In the genomic region with DNA sequence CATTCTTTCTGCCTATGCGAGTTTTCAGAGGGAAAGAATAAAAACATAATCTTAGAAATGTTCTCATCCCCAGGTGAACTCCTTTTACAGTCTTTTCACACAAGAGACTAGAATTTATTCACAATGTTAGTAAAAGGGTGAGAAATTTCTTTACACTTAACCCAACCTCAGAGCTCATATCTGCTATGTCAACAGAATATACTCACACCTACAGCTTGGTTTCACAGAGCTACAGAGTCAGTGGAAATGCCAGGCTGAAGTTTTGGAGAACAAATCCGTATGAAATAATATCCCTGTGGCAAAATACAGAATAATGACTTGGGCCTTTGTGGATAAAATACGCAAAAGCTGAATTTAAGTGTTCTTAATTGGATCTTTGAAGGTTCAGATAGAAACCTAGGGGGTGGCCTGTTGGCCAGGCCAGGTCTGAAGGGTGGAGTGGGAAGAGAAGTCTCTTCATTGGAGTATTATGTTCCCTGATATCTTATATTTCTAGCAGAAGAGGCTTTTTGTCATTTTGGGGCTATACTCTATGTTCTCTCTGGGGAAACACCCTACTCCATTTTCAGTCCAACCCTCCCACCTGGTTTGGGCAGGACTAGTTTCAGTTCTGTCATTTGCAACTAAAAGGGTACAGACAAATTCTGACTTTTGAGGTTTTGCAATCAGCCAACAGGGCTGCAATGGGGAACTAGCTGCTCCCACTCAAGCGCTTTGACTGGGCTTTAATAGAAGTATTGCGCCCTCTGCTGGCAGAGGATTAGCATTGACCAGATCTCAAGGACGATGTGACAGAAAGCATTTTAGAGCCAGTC, we compare ENCODE assay signal across 9 cellular contexts. TPM values are rescaled to one million over a fixed set of nuclear protein-coding genes. Genes with fewer than 3 reads are reported as not detected.
DNase-seq lines count a peak whose midpoint lies in the region; TF ChIP-seq lines count a peak whose summit lies in the region.
"Had no signal": no experiment of that assay in that cellular context is flagged by ENCODE, and none has a peak within 500 bp of the region (broad histone marks: within the 10 kb centered on the region; RNA-seq: fewer than 3 reads in every experiment).

No MANE protein-coding gene starts in this region.

- H2BK120ac ChIP-seq in neuronal stem cell (ENCODE audit: low read depth, low read length), result no peak overlapping the region

- TF ChIP-seq POLR2A in Peyer's patch (IDR thresholded peaks at IDR 0.05), result no peak

- no peak overlapping the region for H3K4ac ChIP-seq in neuronal stem cell (ENCODE audit: low read length)

- H2AFZ ChIP-seq in fibroblast of lung (ENCODE audit: low read length) (no peak overlapping the region), neuronal stem cell (ENCODE audit: low read length) (peak overlapping the region; percentile 66)

- H3K9ac ChIP-seq in fibroblast of lung (ENCODE audit: insufficient read depth, low read length), result no peak overlapping the region
- H3K9ac ChIP-seq in neuronal stem cell (ENCODE audit: low read depth, low read length, poor library complexity), result no peak overlapping the region
- H3K9ac ChIP-seq in subcutaneous abdominal adipose tissue (ENCODE audit: low read length in 5 of 5), result peak overlapping the region in 1 of 5 donors; percentile 63

- no peaks in the 10 kb centered on the region for H3K79me1 ChIP-seq in neuronal stem cell (ENCODE audit: low read depth, low read length)

- H3K27me3 Mint-ChIP-seq in activated T-cell treated with anti-CD3 and anti-CD28 coated beads, Interleukin-2, amount 50 U/mL, for 24 hours, result no peaks in the 10 kb centered on the region

- no peaks in the 10 kb centered on the region for H3K9me3 Mint-ChIP-seq in activated T-cell treated with anti-CD3 and anti-CD28 coated beads, Interleukin-2, amount 50 U/mL, for 24 hours

- H3K4me2 ChIP-seq in fibroblast of lung (ENCODE audit: extremely low read depth, insufficient read depth, low read length) (no peak overlapping the region), neuronal stem cell (ENCODE audit: insufficient read depth, low read length, poor library complexity, severe bottlenecking) (no peak overlapping the region)

- peaks cover 15% of the 10 kb centered on the region for H3K4me1 Mint-ChIP-seq in activated T-cell treated with anti-CD3 and anti-CD28 coated beads, Interleukin-2, amount 50 U/mL, for 24 hours (ENCODE audit: low read depth)

- no peak overlapping the region for H2BK5ac ChIP-seq in neuronal stem cell (ENCODE audit: low read length)

- H3K14ac ChIP-seq in neuronal stem cell (ENCODE audit: low read length), result no peak overlapping the region

- H2BK15ac ChIP-seq in neuronal stem cell (ENCODE audit: low read length), result no peak overlapping the region

- no peak overlapping the region for H2AK5ac ChIP-seq in neuronal stem cell (ENCODE audit: low read depth, low read length)

- DNase-seq in EH (ENCODE audit: low read depth) (peak; percentile 86), H4 (ENCODE audit: low spot score) (peak; percentile 85), Peyer's patch (peak in 2 of 3 donors; percentile 87 to 94), fibroblast of lung (ENCODE audit: low read depth in 2 of 2) (peak; percentile 75 to 93), neuronal stem cell (ENCODE audit: low spot score) (peak; percentile 80)
- DNase-seq in activated T-cell treated with anti-CD3 and anti-CD28 coated beads, Interleukin-2, amount 50 U/mL, for 24 hours, result peak; percentile 78

- H3K4me3 ChIP-seq in Peyer's patch (no peak overlapping the region), fibroblast of lung (replicated peaks in 1 of 4; ENCODE audit: control extremely low read depth in 1 of 4, insufficient read depth in 1 of 4, low read depth in 3 of 4, low read length in 4 of 4) (no peak overlapping the region), neuronal stem cell (ENCODE audit: low read length in 2 of 2) (no peak overlapping the region), subcutaneous abdominal adipose tissue (ENCODE audit: low read depth in 1 of 5, low read length in 5 of 5) (no peak overlapping the region)
- H3K4me3 ChIP-seq: skin epidermis had no signal

- no peak overlapping the region for H4K91ac ChIP-seq in neuronal stem cell (ENCODE audit: low read depth, low read length, poor library complexity)

- no peak overlapping the region for H4K8ac ChIP-seq in neuronal stem cell (ENCODE audit: low read depth, low read length)

- peak overlapping the region in 2 of 4 donors; percentile 13 to 71 for H3K27ac ChIP-seq in Peyer's patch
- no peak overlapping the region for H3K27ac ChIP-seq in fibroblast of lung (ENCODE audit: insufficient read depth, low read length)
- no peak overlapping the region for H3K27ac ChIP-seq in neuronal stem cell (replicated peaks; ENCODE audit: low read length)
- peak overlapping the region; percentile 91 for H3K27ac ChIP-seq in subcutaneous abdominal adipose tissue (ENCODE audit: low read depth, low read length)

- no peaks in the 10 kb centered on the region for H3K36me3 ChIP-seq in Peyer's patch
- H3K36me3 ChIP-seq in fibroblast of lung (ENCODE audit: control insufficient read depth, insufficient read depth, low read length), result no peaks in the 10 kb centered on the region
- H3K36me3 ChIP-seq in neuronal stem cell (replicated peaks in 1 of 2; ENCODE audit: control insufficient read depth in 2 of 2, insufficient read depth in 2 of 2, low read length in 2 of 2), result no peaks in the 10 kb centered on the region
- no peaks in the 10 kb centered on the region for H3K36me3 ChIP-seq in subcutaneous abdominal adipose tissue (ENCODE audit: control insufficient read depth in 5 of 5, insufficient read depth in 5 of 5, low read length in 5 of 5)

- H3K36me3 Mint-ChIP-seq in activated T-cell treated with anti-CD3 and anti-CD28 coated beads, Interleukin-2, amount 50 U/mL, for 24 hours (ENCODE audit: low read depth), result no peaks in the 10 kb centered on the region

- no peak overlapping the region for H3K23ac ChIP-seq in neuronal stem cell (ENCODE audit: low read depth, low read length, poor library complexity)

- TF ChIP-seq CTCF in LNCAP (IDR thresholded peaks at IDR 0.05) (peak; percentile 61), Peyer's patch (IDR thresholded peaks at IDR 0.05) (peak; percentile 80 to 96 (median 89)), fibroblast of lung (conservative IDR thresholded peaks at IDR 0.05 in 1 of 2, IDR thresholded peaks at IDR 0.05 in 1 of 2; ENCODE audit: low read depth in 1 of 2, low read length in 2 of 2) (peak; percentile 90 to 91)

- no peaks in the 10 kb centered on the region for H3K27me3 ChIP-seq in Peyer's patch
- no peaks in the 10 kb centered on the region for H3K27me3 ChIP-seq in fibroblast of lung (ENCODE audit: control insufficient read depth, insufficient read depth, low read length)
- no peaks in the 10 kb centered on the region for H3K27me3 ChIP-seq in neuronal stem cell (ENCODE audit: control insufficient read depth in 3 of 3, insufficient read depth in 3 of 3, low read depth in 1 of 3, low read length in 3 of 3)
- H3K27me3 ChIP-seq in subcutaneous abdominal adipose tissue (ENCODE audit: control insufficient read depth in 5 of 5, insufficient read depth in 4 of 5, low read length in 5 of 5), result no peaks in the 10 kb centered on the region

- H2BK12ac ChIP-seq in neuronal stem cell (ENCODE audit: low read length), result no peak overlapping the region

- H3K9me3 ChIP-seq in Peyer's patch (no peaks in the 10 kb centered on the region), fibroblast of lung (ENCODE audit: control insufficient read depth, insufficient read depth, low read depth, low read length) (no peaks in the 10 kb centered on the region), neuronal stem cell (replicated peaks in 1 of 2; ENCODE audit: control insufficient read depth in 2 of 2, insufficient read depth in 1 of 2, low read depth in 1 of 2, low read length in 2 of 2) (no peaks in the 10 kb centered on the region), subcutaneous abdominal adipose tissue (ENCODE audit: control insufficient read depth in 5 of 5, low read length in 5 of 5) (no peaks in the 10 kb centered on the region)

- no peak overlapping the region for H3K18ac ChIP-seq in neuronal stem cell (ENCODE audit: low read length)

- H3K4me1 ChIP-seq in Peyer's patch (peaks cover 0 to 7% (median 3%) of the 10 kb centered on the region in 4 donors), fibroblast of lung (ENCODE audit: control insufficient read depth, extremely low read depth, insufficient read depth, low read length) (no peaks in the 10 kb centered on the region), neuronal stem cell (ENCODE audit: control insufficient read depth in 2 of 2, insufficient read depth in 1 of 2, low read depth in 1 of 2, low read length in 2 of 2) (peaks cover 0 to 3% of the 10 kb centered on the region in 2 donors), subcutaneous abdominal adipose tissue (ENCODE audit: control insufficient read depth in 5 of 5, insufficient read depth in 5 of 5, low read length in 5 of 5) (peaks cover 4 to 27% (median 21%) of the 10 kb centered on the region in 5 donors)

- peak overlapping the region; percentile 81 for H3K27ac Mint-ChIP-seq in activated T-cell treated with anti-CD3 and anti-CD28 coated beads, Interleukin-2, amount 50 U/mL, for 24 hours

- WGBS in neuronal stem cell (ENCODE audit: extremely low coverage in 2 of 2, insufficient read length in 2 of 2, insufficient replicate concordance in 1 of 2), 2 donors, result no CpG with 5 or more reads among the region's 6 CpGs

- no peaks in the 10 kb centered on the region for H4K20me1 ChIP-seq in fibroblast of lung (ENCODE audit: control insufficient read depth, extremely low read depth, insufficient read depth, low read length)

- peak overlapping the region; percentile 20 for H3K4me3 Mint-ChIP-seq in activated T-cell treated with anti-CD3 and anti-CD28 coated beads, Interleukin-2, amount 50 U/mL, for 24 hours

- no peaks in the 10 kb centered on the region for H3K79me2 ChIP-seq in fibroblast of lung (ENCODE audit: control insufficient read depth, insufficient read depth, low read length)

RNA-seq across cellular contexts. Expression of a gene that starts 25.7 kb away (rescaled TPM):
- 0.31 and 0.72 TPM in 2 replicates for total RNA-seq in H4 (2014; rRNA removed; shearing (Covaris generic))
- total RNA-seq in Peyer's patch (1 to 10 TPM in 3 of 4 donors, under 1 TPM in 1; 0.83 to 2.6 (median 1.4) TPM), fibroblast of lung (0.26 and 0.33 TPM in 2 replicates)
- 0.65 and 0.77 TPM in 2 replicates for polyA plus RNA-seq in fibroblast of lung
- polyA plus RNA-seq in fibroblast of lung (2012), result 0.35 and 0.40 TPM in 2 replicates
- 0.04 and 0.12 TPM in 2 replicates for polyA minus RNA-seq in fibroblast of lung (ENCODE audit: low replicate concordance)
- 2.7 TPM for polyA plus RNA-seq in neuronal stem cell (2013, experiment 1 of 2)
- polyA plus RNA-seq in neuronal stem cell (2013, experiment 2 of 2), result 2.6 TPM

RNA-seq across cellular contexts. Expression of a gene that starts 26.0 kb away (rescaled TPM):
- total RNA-seq in H4 (2014; rRNA removed; shearing (Covaris generic)), result 2.1 and 2.8 TPM in 2 replicates
- total RNA-seq in Peyer's patch (1 to 10 TPM in 3 of 4 donors, under 1 TPM in 1; 0.70 to 9.1 (median 2.0) TPM), fibroblast of lung (9.4 and 10.8 TPM in 2 replicates)
- polyA plus RNA-seq in fibroblast of lung, result 1.4 and 1.6 TPM in 2 replicates
- 0.93 and 1.0 TPM in 2 replicates for polyA plus RNA-seq in fibroblast of lung (2012)
- polyA minus RNA-seq in fibroblast of lung (ENCODE audit: low replicate concordance), result 0.37 and 0.90 TPM in 2 replicates
- polyA plus RNA-seq in neuronal stem cell (2013, experiment 1 of 2), result 3.2 TPM
- 3.5 TPM for polyA plus RNA-seq in neuronal stem cell (2013, experiment 2 of 2)
